8 cellular contexts compared by ENCODE assay signal in genomic region chr5:219492-219891, GRCh38. TPM values are rescaled to one million over a fixed set of nuclear protein-coding genes. Genes with fewer than 3 reads are reported as not detected.
DNase-seq lines count a peak whose midpoint lies in the region; ATAC-seq and TF ChIP-seq lines count a peak whose summit lies in the region.

No MANE protein-coding gene starts in this region.

- H3K79me2 ChIP-seq in DND-41 (ENCODE audit: insufficient read depth, low read length) = peaks cover 84% of the 10 kb centered on the region
- H3K79me2 ChIP-seq in smooth muscle cell (ENCODE audit: low read depth) = peaks cover 72% of the 10 kb centered on the region

- peak overlapping the region; percentile 73 for H3K4me2 ChIP-seq in DND-41 (ENCODE audit: insufficient read depth, low read length)
- H3K4me2 ChIP-seq in smooth muscle cell = peak overlapping the region; percentile 97

- H3K9ac ChIP-seq in DND-41 (ENCODE audit: low read depth, low read length) = peak overlapping the region; percentile 94
- H3K9ac ChIP-seq in iPS-15b (ENCODE audit: low read depth, low read length) = no peak overlapping the region
- H3K9ac ChIP-seq in smooth muscle cell (ENCODE audit: low read depth) = peak overlapping the region; percentile 89

- 37% methylated on average over 9 of the region's 9 CpGs for WGBS in smooth muscle cell (ENCODE audit: low lambda C conversion rate)

- H3K4me3 ChIP-seq in DND-41 (ENCODE audit: low read depth in 1 of 2, low read length in 2 of 2) = peak overlapping the region; percentile 88 to 93
- H3K4me3 ChIP-seq in iPS-15b (ENCODE audit: low read depth, low read length) = peak overlapping the region; percentile 95
- peak overlapping the region; percentile 99 for H3K4me3 ChIP-seq in smooth muscle cell

- H3K4me3 Mint-ChIP-seq in activated naive CD4-positive, alpha-beta T cell treated with anti-CD3 and anti-CD28 coated beads, Interleukin-2, amount 50 U/mL, for 24 hours = peak overlapping the region; percentile 95

- peak overlapping the region; percentile 86 for H3K27ac Mint-ChIP-seq in activated naive CD4-positive, alpha-beta T cell treated with anti-CD3 and anti-CD28 coated beads, Interleukin-2, amount 50 U/mL, for 24 hours

- DNase-seq in DND-41 (peak; percentile 45), NAMALWA (ENCODE audit: low spot score) (peak; percentile 61), smooth muscle cell (lab: John Stamatoyannopoulos, UW; ENCODE audit: unreplicated experiment) (no peak)

- H3K9me3 ChIP-seq in DND-41 (ENCODE audit: insufficient read depth, low read length, severe bottlenecking) (no peaks in the 10 kb centered on the region), iPS-15b (ENCODE audit: control insufficient read depth, insufficient read depth, low read length) (no peaks in the 10 kb centered on the region), smooth muscle cell (replicated peaks; ENCODE audit: low read depth) (no peaks in the 10 kb centered on the region)

- H3K9me3 Mint-ChIP-seq in activated naive CD4-positive, alpha-beta T cell treated with anti-CD3 and anti-CD28 coated beads, Interleukin-2, amount 50 U/mL, for 24 hours = no peaks in the 10 kb centered on the region

- no peaks in the 10 kb centered on the region for H3F3A ChIP-seq in smooth muscle cell (ENCODE audit: low read depth)

- H4K20me1 ChIP-seq in DND-41 (ENCODE audit: insufficient read depth, low read length) (peaks cover 42% of the 10 kb centered on the region), smooth muscle cell (ENCODE audit: low read depth) (peaks cover 76% of the 10 kb centered on the region)

- no peak overlapping the region for H2AFZ ChIP-seq in DND-41 (ENCODE audit: low read depth, low read length)
- no peak overlapping the region for H2AFZ ChIP-seq in smooth muscle cell (ENCODE audit: low read depth)

- ATAC-seq in DND-41 (ENCODE audit: insufficient read depth, low read depth) = peak; percentile 52
- ATAC-seq in HG03196 (IDR thresholded peaks at IDR 0.05; ENCODE audit: unreplicated experiment) = no peak
- ATAC-seq in HG02798 (IDR thresholded peaks at IDR 0.05; ENCODE audit: poor library complexity, unreplicated experiment) = no peak
- no peak for ATAC-seq in HG02885 (IDR thresholded peaks at IDR 0.05; ENCODE audit: poor library complexity, unreplicated experiment)

- no peaks in the 10 kb centered on the region for H3K27me3 Mint-ChIP-seq in activated naive CD4-positive, alpha-beta T cell treated with anti-CD3 and anti-CD28 coated beads, Interleukin-2, amount 50 U/mL, for 24 hours

- peaks cover 55% of the 10 kb centered on the region for H3K4me1 Mint-ChIP-seq in activated naive CD4-positive, alpha-beta T cell treated with anti-CD3 and anti-CD28 coated beads, Interleukin-2, amount 50 U/mL, for 24 hours

- H3K27ac ChIP-seq in DND-41 (ENCODE audit: low read length) (peak overlapping the region; percentile 30), smooth muscle cell (ENCODE audit: low read depth) (no peak overlapping the region)

- no peak for TF ChIP-seq CTCF in DND-41 (IDR thresholded peaks at IDR 0.05; ENCODE audit: borderline replicate concordance, extremely low read depth, low read length, poor library complexity, severe bottlenecking)
- TF ChIP-seq CTCF in smooth muscle cell (IDR thresholded peaks at IDR 0.05; ENCODE audit: borderline replicate concordance, insufficient read depth, poor library complexity, severe bottlenecking) = no peak

- H3K36me3 ChIP-seq in DND-41 (ENCODE audit: insufficient read depth, low read length) (peaks cover 22% of the 10 kb centered on the region), iPS-15b (ENCODE audit: control insufficient read depth, insufficient read depth, low read length) (peaks cover 3% of the 10 kb centered on the region), smooth muscle cell (ENCODE audit: low read depth) (no peaks in the 10 kb centered on the region)

- H3K36me3 Mint-ChIP-seq in activated naive CD4-positive, alpha-beta T cell treated with anti-CD3 and anti-CD28 coated beads, Interleukin-2, amount 50 U/mL, for 24 hours = peaks cover 4% of the 10 kb centered on the region

- H3K27me3 ChIP-seq in DND-41 (ENCODE audit: insufficient read depth, low read length, poor library complexity) (no peaks in the 10 kb centered on the region), iPS-15b (ENCODE audit: control insufficient read depth, insufficient read depth, low read length) (no peaks in the 10 kb centered on the region), smooth muscle cell (ENCODE audit: low read depth) (no peaks in the 10 kb centered on the region)

- H3K4me1 ChIP-seq in DND-41 (ENCODE audit: insufficient read depth, low read length) = peaks cover 36% of the 10 kb centered on the region
- H3K4me1 ChIP-seq in iPS-15b (ENCODE audit: control insufficient read depth, insufficient read depth, low read length) = peaks cover 9% of the 10 kb centered on the region
- peaks cover 16% of the 10 kb centered on the region for H3K4me1 ChIP-seq in smooth muscle cell (ENCODE audit: low read depth)

RNA-seq across cellular contexts. Expression of gene SDHA, which starts 1.4 kb away (rescaled TPM):
- total RNA-seq in smooth muscle cell = 59.7 and 68.7 TPM in 2 replicates
- 120 and 130 TPM in 2 replicates for polyA plus RNA-seq in smooth muscle cell

RNA-seq across cellular contexts. Expression of gene CCDC127, which starts 1.5 kb away (rescaled TPM):
- total RNA-seq in smooth muscle cell = 2.8 and 3.2 TPM in 2 replicates
- 8.6 and 9.0 TPM in 2 replicates for polyA plus RNA-seq in smooth muscle cell

RNA-seq across cellular contexts. Expression of gene LRRC14B, which starts 28.2 kb away (rescaled TPM):
- total RNA-seq in smooth muscle cell = 0.22 TPM in 1 of 2 replicates, not detected in the other
- 0.11 TPM in 1 of 2 replicates, not detected in the other for polyA plus RNA-seq in smooth muscle cell

RNA-seq across cellular contexts. Expression of gene PDCD6, which starts 52.0 kb away (rescaled TPM):
- total RNA-seq in smooth muscle cell = 96.2 and 142 TPM in 2 replicates
- polyA plus RNA-seq in smooth muscle cell = 148 and 166 TPM in 2 replicates
